Comparison of ENCODE assay signal across 2 cellular contexts in genomic region chr20:1944345-1945099, GRCh38.
A peak's percentile ranks its signal among the peaks of the same experiment; 100 is the strongest.
TF ChIP-seq lines count a peak whose summit lies in the region.

No MANE protein-coding gene starts in this region.

TF ChIP-seq in HepG2, 621 proteins besides CTCF, POLR2A, EP300 and RAD21 (continued from another document):
- no peak for TF ChIP-seq TP53 (CRISPR knock-in tag; conservative IDR thresholded peaks at IDR 0.05)
- no peak for TF ChIP-seq ZNF878 (CRISPR knock-in tag; IDR thresholded peaks at IDR 0.05)
- no peak for TF ChIP-seq ZNF891 (CRISPR knock-in tag; IDR thresholded peaks at IDR 0.05)
- no peak for TF ChIP-seq ZMAT5 (CRISPR knock-in tag; IDR thresholded peaks at IDR 0.05; ENCODE audit: borderline replicate concordance, low read depth)
- 0 out of 2 replicates have a peak, but pooled peaks have one; percentile 7 for TF ChIP-seq LCORL (IDR thresholded peaks at IDR 0.05)
- TF ChIP-seq LCORL (CRISPR knock-in tag; IDR thresholded peaks at IDR 0.05), result no peak
- peak; percentile 48 for TF ChIP-seq HNRNPK (IDR thresholded peaks at IDR 0.05; ENCODE audit: low read depth, low read length, poor library complexity, severe bottlenecking)

TF ChIP-seq in SK-N-SH treated with all-trans-retinoic acid at 6 μM for 48 hours, 23 proteins besides CTCF, POLR2A, EP300 and RAD21 (continued from another document):
- no peak for TF ChIP-seq ZC3H10 (CRISPR knock-in tag; IDR thresholded peaks at IDR 0.05)
- TF ChIP-seq, protein P1, sequence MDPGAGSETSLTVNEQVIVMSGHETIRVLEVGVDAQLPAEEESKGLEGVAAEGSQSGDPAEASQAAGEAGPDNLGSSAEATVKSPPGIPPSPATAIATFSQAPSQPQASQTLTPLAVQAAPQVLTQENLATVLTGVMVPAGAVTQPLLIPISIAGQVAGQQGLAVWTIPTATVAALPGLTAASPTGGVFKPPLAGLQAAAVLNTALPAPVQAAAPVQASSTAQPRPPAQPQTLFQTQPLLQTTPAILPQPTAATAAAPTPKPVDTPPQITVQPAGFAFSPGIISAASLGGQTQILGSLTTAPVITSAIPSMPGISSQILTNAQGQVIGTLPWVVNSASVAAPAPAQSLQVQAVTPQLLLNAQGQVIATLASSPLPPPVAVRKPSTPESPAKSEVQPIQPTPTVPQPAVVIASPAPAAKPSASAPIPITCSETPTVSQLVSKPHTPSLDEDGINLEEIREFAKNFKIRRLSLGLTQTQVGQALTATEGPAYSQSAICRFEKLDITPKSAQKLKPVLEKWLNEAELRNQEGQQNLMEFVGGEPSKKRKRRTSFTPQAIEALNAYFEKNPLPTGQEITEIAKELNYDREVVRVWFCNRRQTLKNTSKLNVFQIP (CRISPR knock-in tag; IDR thresholded peaks at IDR 0.05; ENCODE audit: borderline replicate concordance, low read depth), result no peak
- TF ChIP-seq SNAI2 (CRISPR knock-in tag; IDR thresholded peaks at IDR 0.05), result no peak
- TF ChIP-seq RARB (CRISPR knock-in tag; IDR thresholded peaks at IDR 0.05), result no peak
- TF ChIP-seq GLIS3 (CRISPR knock-in tag; IDR thresholded peaks at IDR 0.05), result no peak
- no peak for TF ChIP-seq ARNTL (CRISPR knock-in tag; IDR thresholded peaks at IDR 0.05; ENCODE audit: borderline replicate concordance, low read depth)
- TF ChIP-seq, protein P2, sequence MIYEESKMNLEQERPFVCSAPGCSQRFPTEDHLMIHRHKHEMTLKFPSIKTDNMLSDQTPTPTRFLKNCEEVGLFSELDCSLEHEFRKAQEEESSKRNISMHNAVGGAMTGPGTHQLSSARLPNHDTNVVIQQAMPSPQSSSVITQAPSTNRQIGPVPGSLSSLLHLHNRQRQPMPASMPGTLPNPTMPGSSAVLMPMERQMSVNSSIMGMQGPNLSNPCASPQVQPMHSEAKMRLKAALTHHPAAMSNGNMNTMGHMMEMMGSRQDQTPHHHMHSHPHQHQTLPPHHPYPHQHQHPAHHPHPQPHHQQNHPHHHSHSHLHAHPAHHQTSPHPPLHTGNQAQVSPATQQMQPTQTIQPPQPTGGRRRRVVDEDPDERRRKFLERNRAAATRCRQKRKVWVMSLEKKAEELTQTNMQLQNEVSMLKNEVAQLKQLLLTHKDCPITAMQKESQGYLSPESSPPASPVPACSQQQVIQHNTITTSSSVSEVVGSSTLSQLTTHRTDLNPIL (CRISPR knock-in tag; IDR thresholded peaks at IDR 0.05; ENCODE audit: low read depth), result no peak
- no peak for TF ChIP-seq CSRNP3 (CRISPR knock-in tag; IDR thresholded peaks at IDR 0.05)
- no peak for TF ChIP-seq ZFP30 (CRISPR knock-in tag; IDR thresholded peaks at IDR 0.05)
- TF ChIP-seq ZFP3 (CRISPR knock-in tag; IDR thresholded peaks at IDR 0.05), result no peak
- no peak for TF ChIP-seq ISL1 (CRISPR knock-in tag; IDR thresholded peaks at IDR 0.05)
- no peak for TF ChIP-seq PATZ1 (CRISPR knock-in tag; IDR thresholded peaks at IDR 0.05; ENCODE audit: borderline replicate concordance)
- no peak for TF ChIP-seq TSHZ2 (CRISPR knock-in tag; IDR thresholded peaks at IDR 0.05)
- TF ChIP-seq ZNF8 (CRISPR knock-in tag; IDR thresholded peaks at IDR 0.05), result no peak
- TF ChIP-seq ZNF565 (CRISPR knock-in tag; conservative IDR thresholded peaks at IDR 0.05; ENCODE audit: low read depth), result no peak
